In genomic region chr2:96918092-96918753, GRCh38 we compare ENCODE assay signal across 24 cellular contexts.
"Had no signal": no experiment of that assay in that cellular context is flagged by ENCODE, and none has a peak within 500 bp of the region (broad histone marks: within the 10 kb centered on the region; RNA-seq: fewer than 3 reads in every experiment).

No MANE protein-coding gene starts in this region.

- H3K36me3 Mint-ChIP-seq: memory B cell, naive B cell had no signal

- H3K9me3 Mint-ChIP-seq: memory B cell, nephron had no signal

- H3K4me3 Mint-ChIP-seq: memory B cell; naive B cell; nephron; stimulated activated effector memory CD8-positive, alpha-beta T cell treated with anti-CD3 and anti-CD28 coated beads, Interleukin-12 subunit alpha, Interleukin-12 subunit beta, amount 100 ng/mL, for 72 hours had no signal

- H3K9me3 ChIP-seq: gastrocnemius medialis, mucosa of descending colon, prostate gland, right atrium auricular region, stomach, thyroid gland had no signal

- H3K4me1 ChIP-seq: prostate gland, thyroid gland had no signal

- H3K27ac Mint-ChIP-seq: memory B cell, naive B cell, nephron had no signal

- ATAC-seq: gastrocnemius medialis; left lobe of liver; mucosa of descending colon; sciatic nerve; stimulated activated effector memory CD8-positive, alpha-beta T cell treated with anti-CD3 and anti-CD28 coated beads, Interleukin-12 subunit alpha, Interleukin-12 subunit beta, amount 100 ng/mL, for 72 hours had no signal

- H3K27me3 ChIP-seq: dorsolateral prefrontal cortex, gastrocnemius medialis, right atrium auricular region, stomach, thyroid gland, upper lobe of left lung had no signal

- FAIRE-seq: colon, kidney, urothelium cell line had no signal

- DNase-seq: dorsolateral prefrontal cortex; effector CD4-positive, alpha-beta T cell; gastrocnemius medialis; head of caudate nucleus; kidney; naive B cell; nucleus accumbens; stimulated activated CD4-positive, alpha-beta T cell treated with anti-CD3 and anti-CD28 coated beads, Interleukin-2, amount 100 ng/mL, for 24 hours; stimulated activated CD4-positive, alpha-beta T cell treated with anti-CD3 and anti-CD28 coated beads, Interleukin-4, amount 100 ng/mL, for 24 hours; stimulated activated naive CD4-positive, alpha-beta T cell treated with Interleukin-2 at 50 U/mL for 16 hours; stomach; thyroid gland; upper lobe of left lung had no signal

- H3K4me3 ChIP-seq: dorsolateral prefrontal cortex, gastrocnemius medialis, lung, mucosa of descending colon, prostate gland, right atrium auricular region, stomach, thyroid gland, upper lobe of left lung had no signal

- H3K27ac ChIP-seq: gastrocnemius medialis, prostate gland, right atrium auricular region, stomach, thyroid gland, upper lobe of left lung had no signal

- H3K36me3 ChIP-seq: gastrocnemius medialis, prostate gland, right atrium auricular region, stomach, thyroid gland, upper lobe of left lung had no signal
